ENCODE assay signal across 8 cellular contexts in genomic region chr10:102714621-102715455, GRCh38. TPM values are rescaled to one million over a fixed set of nuclear protein-coding genes. Genes with fewer than 3 reads are reported as not detected.
DNase-seq lines count a peak whose midpoint lies in the region; ATAC-seq and TF ChIP-seq lines count a peak whose summit lies in the region.

TSS of gene SFXN2 (plus strand) at chr10:102714636. CDS start at chr10:102726637, 12,001 bp downstream.

- peak within 1 kb of the TSS; percentile 93 for H3K9ac ChIP-seq in neural cell (ENCODE audit: low read length)

- H3K27ac ChIP-seq in C4-2B (peak within 1 kb of the TSS; percentile 90), dorsolateral prefrontal cortex (peak within 1 kb of the TSS in 58 of 59 donors; percentile 56 to 95 (median 88)), neural cell (ENCODE audit: low read length) (peak within 1 kb of the TSS; percentile 96), thymus (ENCODE audit: low read depth) (peak within 1 kb of the TSS; percentile 90)

- ATAC-seq in GM19043 (IDR thresholded peaks at IDR 0.05; ENCODE audit: low read depth, unreplicated experiment) (peak; percentile 15), HG03565 (IDR thresholded peaks at IDR 0.05; ENCODE audit: unreplicated experiment) (peak; percentile 16)

- peak; percentile 25 for TF ChIP-seq RAD21 in neural cell (conservative IDR thresholded peaks at IDR 0.05)

- DNase-seq in dorsolateral prefrontal cortex (peak in 5 of 10 donors; percentile 35 to 46 (median 42)), medulla oblongata (ENCODE audit: extremely low spot score) (no peak)

- H4K20me1 ChIP-seq in neural cell (ENCODE audit: insufficient read depth), result no peaks in the 10 kb centered on the region

- peaks cover 38% of the 10 kb centered on the region for H3K79me2 ChIP-seq in neural cell (replicated peaks; ENCODE audit: insufficient read depth, low read length)

- intact Hi-C loops in dorsolateral prefrontal cortex (cut with DNase I), result loop anchor here (1.0 to 5.0 kb wide), 5 partner anchors 28 to 72 kb away; partner anchors contain the start of gene WBP1L (in 1 of the 2)

- H2AFZ ChIP-seq in neural cell (ENCODE audit: low read depth, low read length), result peak within 1 kb of the TSS; percentile 86

- H3K9me2 ChIP-seq in neural cell (ENCODE audit: insufficient read depth, low read length), result no peaks in the 10 kb centered on the region

- peaks cover 25% of the 10 kb centered on the region for H3K4me1 ChIP-seq in thymus (ENCODE audit: control insufficient read depth, insufficient read depth, low read length)

- no peak for TF ChIP-seq EP300 in neural cell (conservative IDR thresholded peaks at IDR 0.05; ENCODE audit: poor library complexity, severe bottlenecking)

- H3F3A ChIP-seq in neural cell (ENCODE audit: insufficient read depth, low read length, poor library complexity, severe bottlenecking), result peaks cover 3% of the 10 kb centered on the region

- TF ChIP-seq CTCF in C4-2B (conservative IDR thresholded peaks at IDR 0.05) (peak; percentile 53), WI38 (IDR thresholded peaks at IDR 0.05; ENCODE audit: low read depth, low read length) (no peak), dorsolateral prefrontal cortex (IDR thresholded peaks at IDR 0.05 in 54 of 56, conservative IDR thresholded peaks at IDR 0.05 in 2 of 56; ENCODE audit: low read depth in 1 of 56, partially characterized antibody in 56 of 56) (peak in 4 of 56 donors; percentile 1 to 24 (median 9)), neural cell (IDR thresholded peaks at IDR 0.05; ENCODE audit: poor library complexity, severe bottlenecking) (peak; percentile 34)

- 8% methylated on average over 46 of the region's 46 CpGs for WGBS in thymus

- peak within 1 kb of the TSS; percentile 76 for H3K4me2 ChIP-seq in neural cell (ENCODE audit: low read length)

- H3K36me3 ChIP-seq in neural cell (ENCODE audit: insufficient read depth, low read length) (no peaks in the 10 kb centered on the region), thymus (ENCODE audit: control insufficient read depth, insufficient read depth) (peaks cover 3% of the 10 kb centered on the region)

- H3K27me3 ChIP-seq in dorsolateral prefrontal cortex (no peaks in the 10 kb centered on the region), neural cell (ENCODE audit: insufficient read depth, low read depth, low read length) (no peaks in the 10 kb centered on the region), thymus (ENCODE audit: control insufficient read depth, insufficient read depth) (no peaks in the 10 kb centered on the region)

- H3K4me3 ChIP-seq in WI38 (ENCODE audit: low read depth, low read length) (peak within 1 kb of the TSS; percentile 89), dorsolateral prefrontal cortex (peak within 1 kb of the TSS; percentile 73 to 100 (median 95)), neural cell (ENCODE audit: low read length) (peak within 1 kb of the TSS; percentile 90), thymus (ENCODE audit: low read length) (peak within 1 kb of the TSS; percentile 86)

- H3K9me3 ChIP-seq in neural cell (ENCODE audit: low read length), result no peaks in the 10 kb centered on the region
- H3K9me3 ChIP-seq in thymus (ENCODE audit: control insufficient read depth), result peaks cover 2% of the 10 kb centered on the region

TF ChIP-seq in neural cell, 6 proteins besides CTCF, POLR2A, EP300 and RAD21:
- no peak for TF ChIP-seq TAF1 (IDR thresholded peaks at IDR 0.05; ENCODE audit: low read depth)
- peak; percentile 37 for TF ChIP-seq SMC3 (conservative IDR thresholded peaks at IDR 0.05; ENCODE audit: poor library complexity)
- TF ChIP-seq MXI1 (conservative IDR thresholded peaks at IDR 0.05; ENCODE audit: poor library complexity, severe bottlenecking), result peak; percentile 97
- TF ChIP-seq EZH2 (IDR thresholded peaks at IDR 0.05; ENCODE audit: borderline replicate concordance, insufficient read depth, low read length, poor library complexity, severe bottlenecking), result no peak

RNA-seq across cellular contexts. Expression of gene SFXN2, which starts in this region (rescaled TPM):
- total RNA-seq in dorsolateral prefrontal cortex, result 10 to 100 TPM in 34 of 120 experiments, 1 to 10 TPM in 86; 3.3 to 14.5 (median 8.6) TPM
- polyA plus RNA-seq in neural cell, result 14.9 and 16.0 TPM in 2 replicates
- 11.0 and 12.3 TPM in 2 replicates for polyA minus RNA-seq in neural cell
- 10.8 TPM for polyA plus RNA-seq in thymus
